ENCODE assay signal across 11 cellular contexts in the genomic region with DNA sequence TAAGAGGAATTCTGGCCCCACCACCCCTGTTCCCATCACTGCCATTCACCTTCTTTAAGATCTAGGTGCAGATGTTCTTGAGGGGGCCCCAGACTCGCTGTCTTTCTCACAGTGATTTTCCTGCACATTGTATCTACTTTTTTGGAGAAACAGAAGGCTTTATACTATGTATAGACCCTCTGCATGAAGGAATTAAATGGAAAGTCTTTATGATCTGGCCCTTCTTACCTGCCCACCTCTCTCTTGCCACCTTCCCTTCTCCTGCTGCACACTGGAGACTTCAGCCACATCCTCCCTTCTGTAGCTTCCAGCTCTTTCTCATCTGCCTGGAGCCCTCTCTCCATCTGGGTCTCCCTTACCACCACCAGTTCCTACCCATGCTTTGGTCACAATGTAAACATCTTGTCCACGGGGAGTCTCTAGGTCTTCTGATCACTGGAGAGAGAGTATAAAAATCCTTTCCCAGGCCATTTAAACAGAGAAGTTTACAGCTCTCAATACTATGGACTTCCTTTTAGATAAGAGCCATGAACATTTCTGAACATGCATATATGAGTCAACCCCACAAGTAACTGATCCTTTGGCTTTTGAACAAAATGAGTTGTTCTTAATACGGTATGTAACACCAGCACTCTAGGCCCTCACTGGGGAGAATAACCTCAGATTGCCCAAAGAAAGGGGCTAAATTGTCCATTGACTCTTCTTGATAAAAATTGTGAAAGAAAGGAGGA. TPM values are rescaled to one million over a fixed set of nuclear protein-coding genes. Genes with fewer than 3 reads are reported as not detected.
DNase-seq lines count a peak whose midpoint lies in the region; ATAC-seq and TF ChIP-seq lines count a peak whose summit lies in the region.
"Had no signal": no experiment of that assay in that cellular context is flagged by ENCODE, and none has a peak within 500 bp of the region (broad histone marks: within the 10 kb centered on the region; RNA-seq: fewer than 3 reads in every experiment).

No MANE protein-coding gene starts in this region.

- peaks cover 28% of the 10 kb centered on the region for H3K36me3 Mint-ChIP-seq in central memory CD8-positive, alpha-beta T cell (ENCODE audit: insufficient read depth)
- no peaks in the 10 kb centered on the region for H3K36me3 Mint-ChIP-seq in natural killer cell

- H3K4me3 Mint-ChIP-seq in central memory CD8-positive, alpha-beta T cell, result no peak overlapping the region
- peak overlapping the region; percentile 14 for H3K4me3 Mint-ChIP-seq in natural killer cell

- H3K4me2 ChIP-seq in DOHH2 (ENCODE audit: low read length), result peak overlapping the region; percentile 84
- H3K4me2 ChIP-seq in OCI-LY1 (ENCODE audit: low read length), result peak overlapping the region; percentile 84; the same call in 1 of the 2 replicates

- no peak overlapping the region for H2AFZ ChIP-seq in OCI-LY1 (ENCODE audit: low read length)

- H3K27ac ChIP-seq in DOHH2 (ENCODE audit: low read depth, low read length) (peak overlapping the region; percentile 95), OCI-LY1 (ENCODE audit: low read depth, low read length, poor library complexity, severe bottlenecking) (peak overlapping the region; percentile 95), aorta (ENCODE audit: low read depth in 1 of 2, low read length in 2 of 2) (no peak overlapping the region)
- H3K27ac ChIP-seq: pancreas had no signal

- no peaks in the 10 kb centered on the region for H4K20me1 ChIP-seq in DOHH2 (ENCODE audit: control insufficient read depth, insufficient read depth, low read depth, low read length)
- H4K20me1 ChIP-seq in OCI-LY1 (ENCODE audit: insufficient read depth, low read length), result no peaks in the 10 kb centered on the region

- no peak for TF ChIP-seq CTCF in DOHH2 (IDR thresholded peaks at IDR 0.05; ENCODE audit: low read depth, low read length, poor library complexity, severe bottlenecking)
- TF ChIP-seq CTCF in OCI-LY1 (IDR thresholded peaks at IDR 0.05; ENCODE audit: low read length), result no peak
- TF ChIP-seq CTCF in natural killer cell (IDR thresholded peaks at IDR 0.05), result no peak

- no peak for DNase-seq in central memory CD8-positive, alpha-beta T cell (ENCODE audit: low spot score in 2 of 2)
- DNase-seq in natural killer cell (no peak), aorta (no peak), NCI-H1048 (lab: John Stamatoyannopoulos, UW) (no peak)
- DNase-seq in stimulated activated naive CD4-positive, alpha-beta T cell (lab: John Stamatoyannopoulos, UW), result no peak
- DNase-seq: NCI-H1930, pancreas, Right ventricle myocardium superior had no signal

- peaks cover 94% of the 10 kb centered on the region for H3K79me2 ChIP-seq in DOHH2 (ENCODE audit: control insufficient read depth, low read length)
- H3K79me2 ChIP-seq in OCI-LY1 (ENCODE audit: insufficient read depth, low read length), result peaks cover 74% of the 10 kb centered on the region

- H3K9me3 ChIP-seq in DOHH2 (ENCODE audit: control insufficient read depth, insufficient read depth, low read length) (no peaks in the 10 kb centered on the region), OCI-LY1 (ENCODE audit: low read length) (no peaks in the 10 kb centered on the region), aorta (ENCODE audit: control insufficient read depth, low read length) (no peaks in the 10 kb centered on the region)
- H3K9me3 ChIP-seq: pancreas had no signal

- H3K9me2 ChIP-seq in DOHH2 (replicated peaks; ENCODE audit: control insufficient read depth, low read length) (no peaks in the 10 kb centered on the region), OCI-LY1 (ENCODE audit: low read depth, low read length) (no peaks in the 10 kb centered on the region)

- H3K4me1 Mint-ChIP-seq in central memory CD8-positive, alpha-beta T cell, result peaks cover 69% of the 10 kb centered on the region
- H3K4me1 Mint-ChIP-seq in natural killer cell, result peaks cover 34 to 53% of the 10 kb centered on the region in 2 donors

- H3K9ac ChIP-seq in OCI-LY1 (ENCODE audit: low read length), result peak overlapping the region; percentile 4; the same call in 1 of the 2 replicates

- H3K9me3 Mint-ChIP-seq in central memory CD8-positive, alpha-beta T cell, result no peaks in the 10 kb centered on the region
- no peaks in the 10 kb centered on the region for H3K9me3 Mint-ChIP-seq in natural killer cell

- H3K27ac Mint-ChIP-seq in central memory CD8-positive, alpha-beta T cell (ENCODE audit: low read depth), result peak overlapping the region; percentile 93
- peak overlapping the region in 1 of 2 donors; percentile 41 for H3K27ac Mint-ChIP-seq in natural killer cell

- WGBS in aorta, 2 donors, result 61 to 70% methylated on average over 3 of the region's 3 CpGs

- intact Hi-C loops in natural killer cell (cut with micrococcal nuclease) (no loop called here), aorta (cut with DNase I) (no loop called here)

- H3K27me3 ChIP-seq in DOHH2 (ENCODE audit: control insufficient read depth, low read length) (no peaks in the 10 kb centered on the region), OCI-LY1 (ENCODE audit: insufficient read depth, low read length) (no peaks in the 10 kb centered on the region), aorta (ENCODE audit: control insufficient read depth in 1 of 2, insufficient read depth in 2 of 2, low read length in 1 of 2) (no peaks in the 10 kb centered on the region)
- H3K27me3 ChIP-seq: pancreas had no signal

- no peak for ATAC-seq in central memory CD8-positive, alpha-beta T cell (replicated peaks; ENCODE audit: extremely low read depth, poor library complexity, severe bottlenecking)
- ATAC-seq in natural killer cell (no peak), aorta (ENCODE audit: low FRiP score) (no peak), HG03460 (IDR thresholded peaks at IDR 0.05; ENCODE audit: unreplicated experiment) (no peak)

- H3F3A ChIP-seq in DOHH2 (ENCODE audit: control insufficient read depth, insufficient read depth) (peaks cover 35% of the 10 kb centered on the region), OCI-LY1 (ENCODE audit: insufficient read depth, low read length) (peaks cover 5% of the 10 kb centered on the region; the same call in 1 of the 2 replicates)

- H3K4me3 ChIP-seq in DOHH2 (ENCODE audit: low read length), result peak overlapping the region; percentile 77
- no peak overlapping the region for H3K4me3 ChIP-seq in OCI-LY1 (ENCODE audit: low read depth, low read length, poor library complexity, severe bottlenecking)
- H3K4me3 ChIP-seq in aorta (ENCODE audit: low read length in 2 of 2), result no peak overlapping the region
- H3K4me3 ChIP-seq: pancreas had no signal

- peaks cover 16% of the 10 kb centered on the region for H3K36me3 ChIP-seq in DOHH2 (ENCODE audit: control insufficient read depth, low read length)
- peaks cover 8% of the 10 kb centered on the region for H3K36me3 ChIP-seq in OCI-LY1 (ENCODE audit: insufficient read depth, low read length)
- H3K36me3 ChIP-seq in aorta (ENCODE audit: control insufficient read depth in 1 of 2, insufficient read depth in 2 of 2, low read length in 1 of 2), result no peaks in the 10 kb centered on the region
- H3K36me3 ChIP-seq: pancreas had no signal

- H3K27me3 Mint-ChIP-seq in central memory CD8-positive, alpha-beta T cell, result no peaks in the 10 kb centered on the region
- H3K27me3 Mint-ChIP-seq in natural killer cell (ENCODE audit: low read depth in 2 of 2), result no peaks in the 10 kb centered on the region

- peaks cover 94% of the 10 kb centered on the region for H3K4me1 ChIP-seq in DOHH2 (ENCODE audit: control insufficient read depth, low read length)
- H3K4me1 ChIP-seq in OCI-LY1 (ENCODE audit: insufficient read depth, low read length, severe bottlenecking), result peaks cover 89% of the 10 kb centered on the region
- H3K4me1 ChIP-seq in aorta (ENCODE audit: control insufficient read depth in 1 of 2, insufficient read depth in 2 of 2, low read length in 2 of 2), result no peaks in the 10 kb centered on the region
- H3K4me1 ChIP-seq: pancreas had no signal

RNA-seq across cellular contexts. Expression of gene ARHGAP25, which starts 5.7 kb away (rescaled TPM):
- total RNA-seq in natural killer cell, result 100 to 1,000 TPM; 122 to 180 (median 155) TPM
- 10 to 100 TPM in 1 of 2 donors, 1 to 10 TPM in 1; 6.8 to 21.1 TPM for total RNA-seq in aorta
- polyA plus RNA-seq in aorta, result 1 to 10 TPM; 2.6 to 6.0 TPM

Comparison
In these comparisons a context has a peak if more than half of its experiments do, and no peak if none do; other contexts are left out.
1. H3K27ac ChIP-seq: peak in DOHH2 (single experiment) and OCI-LY1 (single experiment); none in aorta (0 of 2).
2. RNA of gene ARHGAP25, which starts 5.7 kb away (total RNA-seq): 122 to 180 TPM in natural killer cell; 6.8 to 21.1 TPM in aorta; every median in the first group is over 4 times any median in the second.